Comparison of ENCODE assay signal across 9 cellular contexts in the genomic region with DNA sequence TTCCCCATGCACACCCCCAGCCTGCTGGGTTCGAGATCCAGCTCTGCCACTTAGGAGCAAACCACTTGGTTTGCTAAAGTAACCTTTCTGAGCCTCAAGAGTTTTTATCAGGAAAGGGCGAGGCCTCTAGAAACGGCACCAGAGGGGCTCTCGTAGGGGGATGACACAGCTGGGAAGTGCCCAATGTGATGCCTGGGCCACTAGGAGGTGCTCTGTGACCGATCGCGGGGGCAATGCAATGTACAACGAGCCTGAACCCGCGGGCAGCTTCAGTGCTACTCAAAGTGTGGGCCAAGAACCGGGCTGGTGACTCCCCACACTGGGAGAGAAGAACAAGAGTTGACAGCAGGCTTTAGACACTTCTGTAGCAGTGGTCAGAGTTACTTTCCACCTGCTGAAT. TPM values are rescaled to one million over a fixed set of nuclear protein-coding genes. Genes with fewer than 3 reads are reported as not detected.
A peak's percentile ranks its signal among the peaks of the same experiment; 100 is the strongest.
DNase-seq lines count a peak whose midpoint lies in the region; ATAC-seq and TF ChIP-seq lines count a peak whose summit lies in the region.
"Had no signal": no experiment of that assay in that cellular context is flagged by ENCODE, and none has a peak within 500 bp of the region (broad histone marks: within the 10 kb centered on the region; RNA-seq: fewer than 3 reads in every experiment).

No MANE protein-coding gene starts in this region.

- intact Hi-C loops in thyroid gland (cut with DNase I), result no loop called here

- H3K27ac ChIP-seq in HL-60 (replicated peaks), result no peak overlapping the region
- no peak overlapping the region for H3K27ac ChIP-seq in thyroid gland

- 39 to 43% methylated on average over 11 of the region's 11 CpGs for WGBS in thyroid gland, 2 donors

- H3K4me3 ChIP-seq in GM12864 (ENCODE audit: low read depth, low read length), result no peak overlapping the region
- no peak overlapping the region for H3K4me3 ChIP-seq in HL-60 (replicated peaks; ENCODE audit: insufficient read depth, low read length)
- no peak overlapping the region for H3K4me3 ChIP-seq in foreskin fibroblast (ENCODE audit: low read depth in 1 of 2, low read length in 2 of 2)
- no peak overlapping the region for H3K4me3 ChIP-seq in thyroid gland (replicated peaks in 1 of 3)

- TF ChIP-seq CTCF in GM12864 (IDR thresholded peaks at IDR 0.05; ENCODE audit: low read depth, low read length, missing control alignments) (peak; percentile 81), HL-60 (IDR thresholded peaks at IDR 0.05; ENCODE audit: insufficient read depth, low read length) (peak; percentile 68), foreskin fibroblast (IDR thresholded peaks at IDR 0.05; ENCODE audit: low read depth, low read length) (peak; percentile 45), thyroid gland (IDR thresholded peaks at IDR 0.05) (peak in 1 of 6 experiments; percentile 9)

- H3K4me1 ChIP-seq in thyroid gland, result no peaks in the 10 kb centered on the region

- ATAC-seq in GM19351 (IDR thresholded peaks at IDR 0.05; ENCODE audit: unreplicated experiment) (no peak), HG03159 (IDR thresholded peaks at IDR 0.05; ENCODE audit: unreplicated experiment) (no peak)

- peaks cover 6 to 7% of the 10 kb centered on the region in 2 donors for H3K36me3 ChIP-seq in thyroid gland

- no peaks in the 10 kb centered on the region for H3K9me3 ChIP-seq in thyroid gland

- TF ChIP-seq POLR2A in thyroid gland (IDR thresholded peaks at IDR 0.05), result no peak

- H3K27me3 ChIP-seq in HL-60 (ENCODE audit: insufficient read depth, poor library complexity, severe bottlenecking), result no peaks in the 10 kb centered on the region
- no peaks in the 10 kb centered on the region for H3K27me3 ChIP-seq in thyroid gland

- DNase-seq in GM12864 (ENCODE audit: low read depth) (no peak), HL-60 (ENCODE audit: low read depth in 1 of 2, low spot score in 1 of 2) (peak in 1 of 2 experiments; percentile 53), foreskin fibroblast (peak in 1 of 2 donors; percentile 48), thyroid gland (no peak)
- peak; percentile 23 to 29 for DNase-seq in activated CD4-positive, alpha-beta T cell treated with anti-CD3 and anti-CD28 coated beads, Interleukin-2, amount 50 U/mL, for 4 hours
- DNase-seq in stimulated activated CD8-positive, alpha-beta memory T cell treated with anti-CD3 and anti-CD28 coated beads, Interleukin-4, amount 100 ng/mL, for 24 hours (ENCODE audit: low read depth), result peak; percentile 30

RNA-seq across cellular contexts. Expression of a gene that starts 9.4 kb away (rescaled TPM):
- total RNA-seq in thyroid gland, result 100 to 1,000 TPM; 172 to 385 (median 287) TPM
- total RNA-seq: T-helper 1 cell treated with Interleukin-12 subunit alpha and Interleukin-12 subunit beta and Interleukin-4 antibody, amounts not matched to agents 30 ng/mL and 1 ng/mL, for 36 hours had no signal

RNA-seq across cellular contexts. Expression of a gene that starts 15.3 kb away (rescaled TPM):
- total RNA-seq in thyroid gland, result 10 to 100 TPM; 27.3 to 47.1 (median 43.0) TPM

RNA-seq across cellular contexts. Expression of a gene that starts 22.6 kb away (rescaled TPM):
- 10 to 100 TPM; 26.0 to 46.8 (median 30.8) TPM for total RNA-seq in thyroid gland

RNA-seq across cellular contexts. Expression of a gene that starts 41.2 kb away (rescaled TPM):
- total RNA-seq in thyroid gland, result 10 to 100 TPM in 2 of 4 donors, 1 to 10 TPM in 2; 8.7 to 14.9 (median 10.9) TPM

Comparison
In these comparisons a context has a peak if more than half of its experiments do, and no peak if none do; other contexts are left out.
1. DNase-seq: peak in activated CD4-positive, alpha-beta T cell treated with anti-CD3 and anti-CD28 coated beads, Interleukin-2, amount 50 U/mL, for 4 hours (2 of 2) and stimulated activated CD8-positive, alpha-beta memory T cell treated with anti-CD3 and anti-CD28 coated beads, Interleukin-4, amount 100 ng/mL, for 24 hours (single experiment); none in GM12864 (single experiment) and thyroid gland (0 of 2).